In the genomic region with DNA sequence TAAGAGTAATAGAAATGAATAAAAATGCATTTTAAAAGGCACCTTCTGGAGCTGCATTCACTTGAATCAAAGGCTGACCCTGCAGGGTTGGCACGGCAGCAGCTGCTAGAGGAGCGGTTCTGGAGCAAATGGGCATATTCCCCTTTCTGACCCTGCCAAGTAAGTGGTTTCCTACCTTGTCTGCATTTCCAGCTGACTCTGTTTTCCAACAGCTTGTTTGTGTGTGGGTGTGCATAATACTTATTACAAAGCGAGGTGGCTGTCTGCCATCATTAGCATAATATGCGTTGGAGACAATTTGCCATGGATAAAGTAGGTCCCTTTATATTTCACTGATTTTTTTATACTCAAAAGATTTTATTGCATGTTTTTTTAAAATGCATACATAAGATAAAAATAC, we compare ENCODE assay signal across 18 cellular contexts.
"Had no signal": no experiment of that assay in that cellular context is flagged by ENCODE, and none has a peak within 500 bp of the region (broad histone marks: within the 10 kb centered on the region; RNA-seq: fewer than 3 reads in every experiment).

No MANE protein-coding gene starts in this region.

- H3K27me3 ChIP-seq: left lung, thyroid gland had no signal

- DNase-seq: activated B cell treated with CpG ODN at 0.5 μM for 24 hours; activated CD4-positive, alpha-beta T cell treated with anti-CD3 and anti-CD28 coated beads for 48 hours; activated CD8-positive, alpha-beta T cell treated with anti-CD3 and anti-CD28 coated beads for 36 hours; activated effector memory CD4-positive, alpha-beta T cell treated with anti-CD3 and anti-CD28 coated beads, Interleukin-2, amount 50 U/mL, for 16 hours; activated T-cell treated with anti-CD3 and anti-CD28 coated beads, Interleukin-2, amount 50 U/mL, for 4 hours; central memory CD4-positive, alpha-beta T cell; effector memory CD4-positive, alpha-beta T cell; hippocampal formation; left lung; nephron progenitor cell; stimulated activated CD4-positive, alpha-beta T cell treated with anti-CD3 and anti-CD28 coated beads, Interleukin-12 subunit alpha, Interleukin-12 subunit beta, amount 100 ng/mL, for 4 hours; thyroid gland had no signal

- H3K4me3 ChIP-seq: coronary artery, left lung, prostate gland, thyroid gland had no signal

- H3K36me3 ChIP-seq: left lung, prostate gland, thyroid gland had no signal

- H3K27ac ChIP-seq: coronary artery, left lung, prostate gland, thyroid gland had no signal

- H3K4me1 ChIP-seq: left lung, prostate gland, thyroid gland had no signal

- ATAC-seq: activated CD8-positive, alpha-beta T cell treated with anti-CD3 and anti-CD28 coated beads for 36 hours; activated T-cell treated with anti-CD3 and anti-CD28 coated beads, Interleukin-2, amount 50 U/mL, for 4 hours; stimulated activated effector memory CD8-positive, alpha-beta T cell treated with anti-CD3 and anti-CD28 coated beads, Interleukin-12 subunit alpha, Interleukin-12 subunit beta, amount 100 ng/mL, for 72 hours had no signal

- H3K9me3 ChIP-seq: left lung, prostate gland, thyroid gland had no signal

- FAIRE-seq: keratinocyte, TTC549, urothelium cell line had no signal
